2 cellular contexts compared by ENCODE assay signal in the genomic region with DNA sequence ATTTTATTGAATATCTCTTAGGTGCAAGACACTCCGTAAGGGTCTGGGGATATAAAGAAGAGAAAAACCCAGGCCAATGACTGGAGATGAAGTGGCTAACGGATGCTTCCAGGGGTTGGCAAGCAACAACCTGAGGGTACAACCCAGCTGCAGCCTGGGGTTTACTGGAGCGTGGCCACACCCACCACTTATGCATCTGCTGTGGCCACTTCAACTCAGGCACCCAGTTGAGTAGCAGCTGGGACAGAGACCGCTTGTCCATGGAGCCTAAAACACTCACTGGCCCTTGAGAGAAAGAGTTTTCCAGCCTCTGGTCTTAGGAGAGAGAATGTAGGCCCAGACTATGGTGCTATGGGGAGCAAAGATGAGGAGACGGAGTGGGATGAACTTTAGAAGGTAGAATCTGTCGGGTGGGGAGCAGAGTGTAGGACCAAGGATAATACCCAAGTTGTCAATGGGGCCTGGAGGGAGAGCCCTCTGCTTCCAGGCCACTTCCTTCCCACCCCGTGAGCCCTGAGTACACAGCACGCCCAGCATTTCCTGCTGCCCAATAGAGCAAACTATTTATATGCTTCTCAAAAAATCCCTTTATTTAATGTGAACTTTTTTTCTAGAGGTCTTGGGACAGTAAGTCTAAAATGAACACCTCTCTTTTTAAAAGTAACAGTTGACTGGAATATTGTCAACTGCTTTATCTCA.
TF ChIP-seq lines count a peak whose summit lies in the region.

No MANE protein-coding gene starts in this region.

TF ChIP-seq in SK-N-SH, 30 proteins besides CTCF, POLR2A, EP300 and RAD21 (continued from another document):
- TF ChIP-seq, protein P1, sequence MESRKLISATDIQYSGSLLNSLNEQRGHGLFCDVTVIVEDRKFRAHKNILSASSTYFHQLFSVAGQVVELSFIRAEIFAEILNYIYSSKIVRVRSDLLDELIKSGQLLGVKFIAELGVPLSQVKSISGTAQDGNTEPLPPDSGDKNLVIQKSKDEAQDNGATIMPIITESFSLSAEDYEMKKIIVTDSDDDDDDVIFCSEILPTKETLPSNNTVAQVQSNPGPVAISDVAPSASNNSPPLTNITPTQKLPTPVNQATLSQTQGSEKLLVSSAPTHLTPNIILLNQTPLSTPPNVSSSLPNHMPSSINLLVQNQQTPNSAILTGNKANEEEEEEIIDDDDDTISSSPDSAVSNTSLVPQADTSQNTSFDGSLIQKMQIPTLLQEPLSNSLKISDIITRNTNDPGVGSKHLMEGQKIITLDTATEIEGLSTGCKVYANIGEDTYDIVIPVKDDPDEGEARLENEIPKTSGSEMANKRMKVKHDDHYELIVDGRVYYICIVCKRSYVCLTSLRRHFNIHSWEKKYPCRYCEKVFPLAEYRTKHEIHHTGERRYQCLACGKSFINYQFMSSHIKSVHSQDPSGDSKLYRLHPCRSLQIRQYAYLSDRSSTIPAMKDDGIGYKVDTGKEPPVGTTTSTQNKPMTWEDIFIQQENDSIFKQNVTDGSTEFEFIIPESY (IDR thresholded peaks at IDR 0.05; ENCODE audit: borderline replicate concordance, low read depth), result no peak
- TF ChIP-seq, protein P2, sequence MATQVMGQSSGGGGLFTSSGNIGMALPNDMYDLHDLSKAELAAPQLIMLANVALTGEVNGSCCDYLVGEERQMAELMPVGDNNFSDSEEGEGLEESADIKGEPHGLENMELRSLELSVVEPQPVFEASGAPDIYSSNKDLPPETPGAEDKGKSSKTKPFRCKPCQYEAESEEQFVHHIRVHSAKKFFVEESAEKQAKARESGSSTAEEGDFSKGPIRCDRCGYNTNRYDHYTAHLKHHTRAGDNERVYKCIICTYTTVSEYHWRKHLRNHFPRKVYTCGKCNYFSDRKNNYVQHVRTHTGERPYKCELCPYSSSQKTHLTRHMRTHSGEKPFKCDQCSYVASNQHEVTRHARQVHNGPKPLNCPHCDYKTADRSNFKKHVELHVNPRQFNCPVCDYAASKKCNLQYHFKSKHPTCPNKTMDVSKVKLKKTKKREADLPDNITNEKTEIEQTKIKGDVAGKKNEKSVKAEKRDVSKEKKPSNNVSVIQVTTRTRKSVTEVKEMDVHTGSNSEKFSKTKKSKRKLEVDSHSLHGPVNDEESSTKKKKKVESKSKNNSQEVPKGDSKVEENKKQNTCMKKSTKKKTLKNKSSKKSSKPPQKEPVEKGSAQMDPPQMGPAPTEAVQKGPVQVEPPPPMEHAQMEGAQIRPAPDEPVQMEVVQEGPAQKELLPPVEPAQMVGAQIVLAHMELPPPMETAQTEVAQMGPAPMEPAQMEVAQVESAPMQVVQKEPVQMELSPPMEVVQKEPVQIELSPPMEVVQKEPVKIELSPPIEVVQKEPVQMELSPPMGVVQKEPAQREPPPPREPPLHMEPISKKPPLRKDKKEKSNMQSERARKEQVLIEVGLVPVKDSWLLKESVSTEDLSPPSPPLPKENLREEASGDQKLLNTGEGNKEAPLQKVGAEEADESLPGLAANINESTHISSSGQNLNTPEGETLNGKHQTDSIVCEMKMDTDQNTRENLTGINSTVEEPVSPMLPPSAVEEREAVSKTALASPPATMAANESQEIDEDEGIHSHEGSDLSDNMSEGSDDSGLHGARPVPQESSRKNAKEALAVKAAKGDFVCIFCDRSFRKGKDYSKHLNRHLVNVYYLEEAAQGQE (IDR thresholded peaks at IDR 0.05; ENCODE audit: low read depth, low read length), result no peak
- TF ChIP-seq, protein P3, sequence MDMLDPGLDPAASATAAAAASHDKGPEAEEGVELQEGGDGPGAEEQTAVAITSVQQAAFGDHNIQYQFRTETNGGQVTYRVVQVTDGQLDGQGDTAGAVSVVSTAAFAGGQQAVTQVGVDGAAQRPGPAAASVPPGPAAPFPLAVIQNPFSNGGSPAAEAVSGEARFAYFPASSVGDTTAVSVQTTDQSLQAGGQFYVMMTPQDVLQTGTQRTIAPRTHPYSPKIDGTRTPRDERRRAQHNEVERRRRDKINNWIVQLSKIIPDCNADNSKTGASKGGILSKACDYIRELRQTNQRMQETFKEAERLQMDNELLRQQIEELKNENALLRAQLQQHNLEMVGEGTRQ (IDR thresholded peaks at IDR 0.05; ENCODE audit: borderline replicate concordance, low read depth, low read length), result no peak
- TF ChIP-seq USF1 (IDR thresholded peaks at IDR 0.05; ENCODE audit: borderline replicate concordance, low read depth), result no peak
- no peak for TF ChIP-seq RCOR1 (IDR thresholded peaks at IDR 0.05; ENCODE audit: low read length)
- TF ChIP-seq MXI1 (IDR thresholded peaks at IDR 0.05; ENCODE audit: low read depth, low read length), result no peak
- no peak for TF ChIP-seq POLR2AphosphoS5 (IDR thresholded peaks at IDR 0.05; ENCODE audit: low read depth, low read length)
- no peak for TF ChIP-seq RXRA (IDR thresholded peaks at IDR 0.05; ENCODE audit: borderline replicate concordance, low read depth)
- TF ChIP-seq MEF2A (IDR thresholded peaks at IDR 0.05; ENCODE audit: borderline replicate concordance, low read depth), result no peak

TF ChIP-seq in SK-N-SH treated with all-trans-retinoic acid at 6 μM for 48 hours, 23 proteins besides CTCF, POLR2A, EP300 and RAD21 (continued from another document):
- TF ChIP-seq, protein P4, sequence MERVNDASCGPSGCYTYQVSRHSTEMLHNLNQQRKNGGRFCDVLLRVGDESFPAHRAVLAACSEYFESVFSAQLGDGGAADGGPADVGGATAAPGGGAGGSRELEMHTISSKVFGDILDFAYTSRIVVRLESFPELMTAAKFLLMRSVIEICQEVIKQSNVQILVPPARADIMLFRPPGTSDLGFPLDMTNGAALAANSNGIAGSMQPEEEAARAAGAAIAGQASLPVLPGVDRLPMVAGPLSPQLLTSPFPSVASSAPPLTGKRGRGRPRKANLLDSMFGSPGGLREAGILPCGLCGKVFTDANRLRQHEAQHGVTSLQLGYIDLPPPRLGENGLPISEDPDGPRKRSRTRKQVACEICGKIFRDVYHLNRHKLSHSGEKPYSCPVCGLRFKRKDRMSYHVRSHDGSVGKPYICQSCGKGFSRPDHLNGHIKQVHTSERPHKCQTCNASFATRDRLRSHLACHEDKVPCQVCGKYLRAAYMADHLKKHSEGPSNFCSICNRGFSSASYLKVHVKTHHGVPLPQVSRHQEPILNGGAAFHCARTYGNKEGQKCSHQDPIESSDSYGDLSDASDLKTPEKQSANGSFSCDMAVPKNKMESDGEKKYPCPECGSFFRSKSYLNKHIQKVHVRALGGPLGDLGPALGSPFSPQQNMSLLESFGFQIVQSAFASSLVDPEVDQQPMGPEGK (CRISPR knock-in tag; IDR thresholded peaks at IDR 0.05; ENCODE audit: borderline replicate concordance), result no peak
- TF ChIP-seq POU6F1 (CRISPR knock-in tag; IDR thresholded peaks at IDR 0.05; ENCODE audit: borderline replicate concordance, low read depth) (no peak), ZNF565 (CRISPR knock-in tag; conservative IDR thresholded peaks at IDR 0.05; ENCODE audit: low read depth) (no peak)
